10 cellular contexts compared by ENCODE assay signal in the genomic region with DNA sequence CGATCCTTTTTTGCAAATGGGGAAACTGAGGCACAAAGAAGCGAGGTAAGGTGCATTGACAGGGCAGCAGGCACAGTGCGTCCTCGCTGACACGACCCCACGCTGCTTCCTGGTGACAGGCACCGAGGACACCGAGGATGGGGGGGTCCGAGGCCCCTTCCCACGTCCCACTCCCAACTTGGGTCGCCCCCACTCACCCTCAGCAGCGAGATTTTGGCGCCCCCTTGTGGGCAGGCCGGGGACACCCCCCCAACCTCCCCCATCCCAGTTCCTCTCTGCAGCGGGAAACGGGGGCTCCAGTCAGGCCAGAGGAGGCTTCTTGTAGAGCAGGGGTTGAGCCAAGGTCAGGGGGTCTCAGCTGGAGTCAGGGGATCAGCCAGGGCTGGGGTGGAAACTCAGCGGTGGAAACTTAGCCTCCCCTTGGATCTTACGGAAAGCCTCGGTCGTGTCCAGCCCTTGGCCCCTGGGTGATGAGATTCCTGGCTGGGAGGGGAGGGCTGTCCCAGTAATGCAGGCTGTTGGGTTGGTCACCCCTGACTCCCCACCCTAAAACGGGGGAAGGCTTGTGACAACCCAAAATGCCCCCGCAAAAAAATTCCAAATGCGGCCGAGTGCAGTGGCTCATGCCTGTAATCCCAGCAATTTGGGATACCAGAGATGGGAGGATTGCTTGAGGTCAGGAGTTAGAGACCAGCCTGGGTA. TPM values are rescaled to one million over a fixed set of nuclear protein-coding genes. Genes with fewer than 3 reads are reported as not detected.
DNase-seq lines count a peak whose midpoint lies in the region; ATAC-seq, FAIRE-seq and TF ChIP-seq lines count a peak whose summit lies in the region.
"Had no signal": no experiment of that assay in that cellular context is flagged by ENCODE, and none has a peak within 500 bp of the region (broad histone marks: within the 10 kb centered on the region; RNA-seq: fewer than 3 reads in every experiment).

No MANE protein-coding gene starts in this region.

- peak; percentile 35 to 74 (median 64) for ATAC-seq in heart right ventricle

- no peak for TF ChIP-seq POLR2A in GM12892 (IDR thresholded peaks at IDR 0.05; ENCODE audit: low read depth, low read length)

- BruUV-seq in A673 (replicated peaks; lab: Mats Ljungman, UMichigan) = no TSS peak

- peaks cover 12% of the 10 kb centered on the region for H3K4me1 Mint-ChIP-seq in HFFc6 (ENCODE audit: low read depth)
- H3K4me1 Mint-ChIP-seq in activated T-cell treated with anti-CD3 and anti-CD28 coated beads, Interleukin-2, amount 50 U/mL, for 24 hours (ENCODE audit: low read depth) = no peaks in the 10 kb centered on the region

- H3K4me1 ChIP-seq in A673 (ENCODE audit: insufficient read depth, low read length, poor library complexity, severe bottlenecking) = no peaks in the 10 kb centered on the region
- peaks cover 3 to 36% (median 10%) of the 10 kb centered on the region in 9 donors for H3K4me1 ChIP-seq in heart right ventricle

- H3K4me3 ChIP-seq in A673 (ENCODE audit: low read depth, low read length, poor library complexity, severe bottlenecking) (no peak overlapping the region), heart right ventricle (no peak overlapping the region)

- H3K27ac ChIP-seq in A673 (ENCODE audit: low read depth, low read length, poor library complexity, severe bottlenecking) = no peak overlapping the region
- no peak overlapping the region for H3K27ac ChIP-seq in heart right ventricle

- DNase-seq in A673 (ENCODE audit: low spot score) = peak; percentile 46
- no peak for DNase-seq in HFFc6
- peak; percentile 67 for DNase-seq in activated T-cell treated with anti-CD3 and anti-CD28 coated beads, Interleukin-2, amount 50 U/mL, for 24 hours
- DNase-seq in heart right ventricle = peak; percentile 34 to 58
- DNase-seq in stimulated activated CD4-positive, alpha-beta T cell treated with anti-CD3 and anti-CD28 coated beads, Interleukin-1b, Interleukin-23, amount 100 ng/mL, for 4 hours (ENCODE audit: low read depth in 2 of 2) = peak; percentile 22 to 42
- DNase-seq in DMS53 (lab: John Stamatoyannopoulos, UW) = no peak
- no peak for DNase-seq in GM12892 (ENCODE audit: insufficient read length)
- DNase-seq in SW480 (ENCODE audit: low spot score) = no peak

- H3K36me3 ChIP-seq in A673 (ENCODE audit: insufficient read depth, low read length, poor library complexity, severe bottlenecking) (no peaks in the 10 kb centered on the region), heart right ventricle (no peaks in the 10 kb centered on the region)

- peaks cover 8% of the 10 kb centered on the region for H3K9me3 Mint-ChIP-seq in HFFc6
- H3K9me3 Mint-ChIP-seq in activated T-cell treated with anti-CD3 and anti-CD28 coated beads, Interleukin-2, amount 50 U/mL, for 24 hours = no peaks in the 10 kb centered on the region

- TF ChIP-seq CTCF in A673 (conservative IDR thresholded peaks at IDR 0.05; ENCODE audit: low read depth, low read length) (peak; percentile 97), HFFc6 (IDR thresholded peaks at IDR 0.05) (peak; percentile 97), heart right ventricle (IDR thresholded peaks at IDR 0.05) (peak; percentile 83 to 95 (median 89))

- 22 to 23% methylated on average over 24 of the region's 24 CpGs for WGBS in heart right ventricle, 2 donors

- H3K27me3 Mint-ChIP-seq in HFFc6 (ENCODE audit: insufficient read depth) = peaks cover 29% of the 10 kb centered on the region
- H3K27me3 Mint-ChIP-seq in activated T-cell treated with anti-CD3 and anti-CD28 coated beads, Interleukin-2, amount 50 U/mL, for 24 hours = no peaks in the 10 kb centered on the region

- H3K27ac Mint-ChIP-seq in HFFc6 = no peak overlapping the region
- H3K27ac Mint-ChIP-seq in activated T-cell treated with anti-CD3 and anti-CD28 coated beads, Interleukin-2, amount 50 U/mL, for 24 hours = no peak overlapping the region

- H3K36me3 Mint-ChIP-seq in HFFc6 (ENCODE audit: low read depth) = peaks cover 10% of the 10 kb centered on the region
- H3K36me3 Mint-ChIP-seq in activated T-cell treated with anti-CD3 and anti-CD28 coated beads, Interleukin-2, amount 50 U/mL, for 24 hours (ENCODE audit: low read depth) = peaks cover 3% of the 10 kb centered on the region

- no peak overlapping the region for H3K4me3 Mint-ChIP-seq in HFFc6
- no peak overlapping the region for H3K4me3 Mint-ChIP-seq in activated T-cell treated with anti-CD3 and anti-CD28 coated beads, Interleukin-2, amount 50 U/mL, for 24 hours

- H3K27me3 ChIP-seq in A673 (replicated peaks; ENCODE audit: insufficient read depth, low read depth, low read length, poor library complexity) (peaks cover 3% of the 10 kb centered on the region), heart right ventricle (peaks cover 0 to 5% (median 0%) of the 10 kb centered on the region in 7 donors)

- no peaks in the 10 kb centered on the region for H3K9me3 ChIP-seq in A673 (ENCODE audit: low read depth, low read length, poor library complexity, severe bottlenecking)
- no peaks in the 10 kb centered on the region for H3K9me3 ChIP-seq in heart right ventricle

- CTCF ChIA-PET in A673 (lab: Charles Lee) = interaction anchor here (1.0 kb wide), 1 partner anchor 167 kb away, joined by 3 read pairs; no protein-coding TSS in a partner anchor

- POLR2A ChIA-PET in A673 (lab: Charles Lee; ENCODE audit: low non-redundant PET) = no interaction called here

- FAIRE-seq in GM12892 (lab: Jason Lieb, UNC) = no peak

- intact Hi-C loops in A673 (cut with micrococcal nuclease; ENCODE audit: unreplicated experiment) = loop anchor here (5.0 kb wide), 1 partner anchor 165 kb away; no protein-coding TSS in a partner anchor
- intact Hi-C loops in heart right ventricle (cut with DNase I) = loop anchor here in 8 of 10 donors (1.0 to 5.0 kb wide), 8 partner anchors 35 to 167 kb away; no protein-coding TSS in a partner anchor

RNA-seq across cellular contexts. Expression of a gene that starts 8.2 kb away (rescaled TPM):
- not detected in 2 replicates for total RNA-seq in A673 (2021)
- total RNA-seq in HFFc6 (2021; fragmentation: NEBNext Ultra II Directional; extraction: Animal tissue kit (Norgen Biotek cat#: 25700)) = not detected
- total RNA-seq in heart right ventricle = not detected
- polyA plus RNA-seq in heart right ventricle = not detected
- polyA plus RNA-seq in GM12892 (2012; ENCODE audit: missing spikeins) = 1.1 TPM
- total RNA-seq: pulmonary artery endothelial cell had no signal

RNA-seq across cellular contexts. Expression of a gene that starts 11.1 kb away (rescaled TPM):
- total RNA-seq in A673 (2021) = not detected in 2 replicates
- not detected for total RNA-seq in HFFc6 (2021; fragmentation: NEBNext Ultra II Directional; extraction: Animal tissue kit (Norgen Biotek cat#: 25700))
- not detected for total RNA-seq in heart right ventricle
- not detected for polyA plus RNA-seq in heart right ventricle
- not detected for polyA plus RNA-seq in GM12892 (2012; ENCODE audit: missing spikeins)
- total RNA-seq: activated CD8-positive, alpha-beta memory T cell treated with anti-CD3 and anti-CD28 coated beads for 36 hours; pulmonary artery endothelial cell had no signal

RNA-seq across cellular contexts. Expression of a gene that starts 28.4 kb away (rescaled TPM):
- total RNA-seq in A673 (2021) = 19.0 and 22.3 TPM in 2 replicates
- total RNA-seq in HFFc6 (2021; fragmentation: NEBNext Ultra II Directional; extraction: Animal tissue kit (Norgen Biotek cat#: 25700)) = 10 to 100 TPM; 14.3 to 20.4 (median 17.0) TPM
- 10 to 100 TPM in 5 of 10 donors, 1 to 10 TPM in 5; 7.2 to 14.9 (median 9.4) TPM for total RNA-seq in heart right ventricle
- 10 to 100 TPM; 13.2 to 30.4 TPM for polyA plus RNA-seq in heart right ventricle
- polyA plus RNA-seq in GM12892 (2012; ENCODE audit: missing spikeins) = 3.7 TPM

RNA-seq across cellular contexts. Expression of a gene that starts 34.0 kb away (rescaled TPM):
- total RNA-seq in A673 (2021) (87.4 and 87.5 TPM in 2 replicates), heart right ventricle (10 to 100 TPM; 21.0 to 30.8 (median 27.1) TPM)
- 10 to 100 TPM; 43.9 to 56.8 (median 46.0) TPM for total RNA-seq in HFFc6 (2021; fragmentation: NEBNext Ultra II Directional; extraction: Animal tissue kit (Norgen Biotek cat#: 25700))
- polyA plus RNA-seq in heart right ventricle = 10 to 100 TPM; 13.5 to 15.2 TPM
- 16.5 TPM for polyA plus RNA-seq in GM12892 (2012; ENCODE audit: missing spikeins)

Comparison
In these comparisons a context has a peak if more than half of its experiments do, and no peak if none do; other contexts are left out.
1. DNase-seq: peak in A673 (single experiment), activated T-cell treated with anti-CD3 and anti-CD28 coated beads, Interleukin-2, amount 50 U/mL, for 24 hours (single experiment), heart right ventricle (2 of 2) and stimulated activated CD4-positive, alpha-beta T cell treated with anti-CD3 and anti-CD28 coated beads, Interleukin-1b, Interleukin-23, amount 100 ng/mL, for 4 hours (2 of 2); none in HFFc6 (single experiment), DMS53 (single experiment), GM12892 (single experiment) and SW480 (single experiment).
2. Peak in every context shown above with its lines, with median percentiles within 50 percentile points of each other: CTCF ChIP-seq.